Comparison of ENCODE assay signal across 9 cellular contexts in the genomic region with DNA sequence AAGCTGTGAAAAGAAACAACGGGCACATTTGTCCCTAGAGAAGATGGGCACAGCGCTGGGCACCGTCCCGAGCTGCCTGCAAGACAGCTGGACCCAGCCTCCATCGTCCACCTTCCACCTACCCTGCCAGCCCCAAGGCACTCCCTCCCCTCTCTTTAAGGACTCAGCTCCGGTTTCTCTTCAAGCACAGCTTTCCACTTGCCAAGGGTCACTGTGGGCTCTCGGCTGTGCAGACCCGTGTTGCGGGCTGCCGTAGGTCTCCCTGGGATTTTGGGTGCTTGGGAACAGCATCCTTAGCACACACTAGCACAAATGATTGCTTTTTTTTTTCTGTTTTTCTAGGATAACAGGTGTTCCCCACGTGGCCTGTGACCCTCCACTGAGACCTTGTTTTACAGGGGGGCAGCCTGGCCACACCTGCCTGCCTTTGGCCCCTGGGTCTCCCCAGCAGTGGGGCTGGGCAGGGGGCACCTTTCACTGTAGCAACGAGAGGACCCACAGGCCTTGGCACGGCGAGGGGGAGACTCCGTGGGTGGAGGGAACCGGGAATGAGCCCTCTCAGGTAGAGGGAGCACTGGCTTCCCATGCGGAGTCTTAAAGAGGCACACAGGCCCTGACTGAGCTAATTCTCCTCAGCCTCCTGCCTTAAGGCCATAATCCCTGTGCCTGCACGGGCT. TPM values are rescaled to one million over a fixed set of nuclear protein-coding genes. Genes with fewer than 3 reads are reported as not detected.
A peak's percentile ranks its signal among the peaks of the same experiment; 100 is the strongest.
DNase-seq lines count a peak whose midpoint lies in the region; ATAC-seq, FAIRE-seq and TF ChIP-seq lines count a peak whose summit lies in the region.
"Had no signal": no experiment of that assay in that cellular context is flagged by ENCODE, and none has a peak within 500 bp of the region (broad histone marks: within the 10 kb centered on the region; RNA-seq: fewer than 3 reads in every experiment).

No MANE protein-coding gene starts in this region.

- no peak overlapping the region for H4K5ac ChIP-seq in H1 (ENCODE audit: insufficient read length, low read depth, low read length)

- DNase-seq in D721Med (ENCODE audit: insufficient read length, low spot score) (peak; percentile 90), MV-4-11 (lab: John Stamatoyannopoulos, UW) (peak; percentile 16), H1 (ENCODE audit: low read depth in 1 of 2, low spot score in 2 of 2) (no peak), osteocyte (ENCODE audit: extremely low spot score, unreplicated experiment) (no peak), Ammon's horn (ENCODE audit: low spot score) (no peak), NCI-H446 treated with DMSO at 0.1 percent for 48 hours (lab: John Stamatoyannopoulos, UW) (no peak)

- peaks cover 23% of the 10 kb centered on the region for H3K4me1 Mint-ChIP-seq in osteocyte (ENCODE audit: unreplicated experiment)

- no peak overlapping the region for H2BK20ac ChIP-seq in H1 (ENCODE audit: low read length)

- POLR2A ChIA-PET in H1 (lab: Charles Lee; ENCODE audit: partially characterized antibody), result interaction anchor here (0.7 to 2.1 kb wide), 5 partner anchors 9 to 143 kb away, joined by 3 to 10 read pairs (median 3); no protein-coding TSS in a partner anchor

- H2BK12ac ChIP-seq in H1 (ENCODE audit: low read depth, low read length), result no peak overlapping the region

- no peak overlapping the region for H3K27ac ChIP-seq in H1 (ENCODE audit: low read depth, low read length)

- no peaks in the 10 kb centered on the region for H3K27me3 Mint-ChIP-seq in osteocyte (ENCODE audit: unreplicated experiment)

- H3K9ac ChIP-seq in H1 (replicated peaks in 1 of 4; ENCODE audit: extremely low read depth in 1 of 4, low read depth in 3 of 4, low read length in 3 of 4), result no peak overlapping the region; a peak in 1 of 7 replicates

- no peak overlapping the region for H2BK15ac ChIP-seq in H1 (ENCODE audit: low read length)

- no peak overlapping the region for H3K56ac ChIP-seq in H1 (replicated peaks; ENCODE audit: insufficient read length, low read depth, low read length)

- peaks cover 0 to 4% (median 0%) of the 10 kb centered on the region in 4 experiments; a peak in 1 of 8 replicates for H3K36me3 ChIP-seq in H1 (ENCODE audit: control insufficient read depth in 2 of 4, insufficient read depth in 4 of 4, low read length in 3 of 4)

- H3K27ac Mint-ChIP-seq in osteocyte (ENCODE audit: unreplicated experiment), result peak overlapping the region; percentile 18

- peak overlapping the region; percentile 49 to 93 (median 70); a peak in 5 of 8 replicates for H3K4me3 ChIP-seq in H1 (ENCODE audit: extremely low read depth in 1 of 4, insufficient read depth in 2 of 4, low read depth in 3 of 4, low read length in 4 of 4)

- H2AK5ac ChIP-seq in H1 (ENCODE audit: low read depth, low read length), result no peak overlapping the region

- H3K23ac ChIP-seq in H1 (ENCODE audit: insufficient read length), result no peak overlapping the region

- ATAC-seq in HG03025 (IDR thresholded peaks at IDR 0.05; ENCODE audit: low FRiP score, unreplicated experiment), result no peak
- no peak for ATAC-seq in HG03097 (IDR thresholded peaks at IDR 0.05; ENCODE audit: low FRiP score, unreplicated experiment)

- H3K4me3 Mint-ChIP-seq in osteocyte (ENCODE audit: unreplicated experiment), result peak overlapping the region; percentile 69

- no peak overlapping the region for H3K14ac ChIP-seq in H1 (ENCODE audit: insufficient read length)

- H4K91ac ChIP-seq in H1 (replicated peaks; ENCODE audit: insufficient read length, low read length), result no peak overlapping the region

- no peaks in the 10 kb centered on the region for H3K9me3 ChIP-seq in H1 (ENCODE audit: insufficient read depth in 2 of 2, low read depth in 1 of 2, low read length in 1 of 2)

- no peaks in the 10 kb centered on the region for H3K9me3 Mint-ChIP-seq in osteocyte (ENCODE audit: unreplicated experiment)

- peaks cover 0 to 12% of the 10 kb centered on the region in 2 experiments for H4K20me1 ChIP-seq in H1 (replicated peaks in 1 of 2; ENCODE audit: control insufficient read depth in 1 of 2, insufficient read depth in 2 of 2, low read length in 2 of 2)

- no peak for TF ChIP-seq POLR2A in H1 (IDR thresholded peaks at IDR 0.05; ENCODE audit: control extremely low read depth in 1 of 2, low read depth in 2 of 2, low read length in 2 of 2)

- peaks cover 5% of the 10 kb centered on the region; the same call in 1 of the 2 replicates for H3K23me2 ChIP-seq in H1 (ENCODE audit: low read depth, low read length)

- FAIRE-seq in D721Med (lab: Jason Lieb, UNC) (no peak), H1 (lab: Jason Lieb, UNC) (no peak)
- FAIRE-seq: islet of Langerhans had no signal

- no peak for TF ChIP-seq RAD21 in H1 (IDR thresholded peaks at IDR 0.05 in 1 of 2, conservative IDR thresholded peaks at IDR 0.05 in 1 of 2; ENCODE audit: low read depth in 2 of 2, low read length in 2 of 2)

- peaks cover 4% of the 10 kb centered on the region; the same call in 1 of the 2 replicates for H3K79me1 ChIP-seq in H1 (ENCODE audit: low read depth, low read length)

- no peak overlapping the region; the same call in 1 of the 2 replicates for H4K8ac ChIP-seq in H1 (ENCODE audit: extremely low read depth, insufficient read depth, low read length)

- H3K79me2 ChIP-seq in H1 (ENCODE audit: control insufficient read depth in 1 of 2, insufficient read depth in 2 of 2, low read length in 2 of 2), result no peaks in the 10 kb centered on the region; a peak in 1 of 4 replicates

- peaks cover 6% of the 10 kb centered on the region for H3K36me3 Mint-ChIP-seq in osteocyte (ENCODE audit: unreplicated experiment)

- WGBS in H1 (ENCODE audit: extremely low coverage in 1 of 2, insufficient coverage in 1 of 2, insufficient read length in 1 of 2, insufficient replicate concordance in 2 of 2, low coverage in 1 of 2, low lambda C conversion rate in 2 of 2, missing lambda C conversion rate in 1 of 2), 2 experiments, result 92% methylated on average over 15 of the region's 18 CpGs; no CpG with 5 or more reads in 1 of the 2 experiments

- TF ChIP-seq CTCF in D721Med (IDR thresholded peaks at IDR 0.05; ENCODE audit: insufficient read depth, missing control alignments), result no peak
- no peak for TF ChIP-seq CTCF in H1 (IDR thresholded peaks at IDR 0.05; ENCODE audit: control extremely low read depth in 1 of 3, insufficient read depth in 1 of 3, low read depth in 1 of 3, low read length in 3 of 3)
- TF ChIP-seq CTCF in osteocyte (IDR thresholded peaks at IDR 0.05), result no peak

- no peak overlapping the region for H2BK120ac ChIP-seq in H1 (replicated peaks; ENCODE audit: low read depth, low read length)

- no peak overlapping the region for H3K18ac ChIP-seq in H1 (ENCODE audit: extremely low read depth, low read length)

- no peak for TF ChIP-seq EP300 in H1 (IDR thresholded peaks at IDR 0.05; ENCODE audit: borderline replicate concordance in 1 of 2, low read depth in 2 of 2, low read length in 2 of 2)

- peak overlapping the region; percentile 77 to 81 for H3K4me2 ChIP-seq in H1 (ENCODE audit: insufficient read depth in 1 of 2, low read depth in 2 of 2, low read length in 2 of 2)

- H2AFZ ChIP-seq in H1 (ENCODE audit: low read length), result no peak overlapping the region

- no peak overlapping the region for H2BK5ac ChIP-seq in H1 (ENCODE audit: low read depth, low read length)

- H3K4ac ChIP-seq in H1 (replicated peaks; ENCODE audit: insufficient read length, low read depth, low read length), result no peak overlapping the region

- peaks cover 0 to 5% (median 3%) of the 10 kb centered on the region in 4 experiments; a peak in 5 of 7 replicates for H3K4me1 ChIP-seq in H1 (replicated peaks in 1 of 4; ENCODE audit: control insufficient read depth in 3 of 4, insufficient read depth in 4 of 4, low read length in 3 of 4)

- peaks cover 0 to 7% (median 3%) of the 10 kb centered on the region in 4 experiments; a peak in 3 of 7 replicates for H3K27me3 ChIP-seq in H1 (replicated peaks in 1 of 4; ENCODE audit: control insufficient read depth in 3 of 4, extremely low read depth in 1 of 4, insufficient read depth in 3 of 4, low read length in 3 of 4)

- CTCF ChIA-PET in H1 (lab: Charles Lee; ENCODE audit: partially characterized antibody), result interaction anchor here (0.7 to 2.4 kb wide), 6 partner anchors 26 to 257 kb away, joined by 3 to 7 read pairs (median 3); no protein-coding TSS in a partner anchor

TF ChIP-seq in H1, 55 proteins besides CTCF, POLR2A, EP300 and RAD21:
- TF ChIP-seq EZH2 (IDR thresholded peaks at IDR 0.05; ENCODE audit: low read depth, low read length, severe bottlenecking), result peak; percentile 13
- no peak for TF ChIP-seq RFX5 (IDR thresholded peaks at IDR 0.05; ENCODE audit: borderline replicate concordance, low read depth, low read length)
- TF ChIP-seq ASH2L (IDR thresholded peaks at IDR 0.05; ENCODE audit: low read length), result no peak

RNA-seq across cellular contexts. Expression of a gene that starts 1.4 kb away (rescaled TPM):
- total RNA-seq in H1 (2021; fragmentation: NEBNext Ultra II Directional; extraction: Animal tissue kit (Norgen Biotek cat#: 25700)), result 15.7 and 16.0 TPM in 2 replicates
- 24.3 and 28.9 TPM in 2 replicates for polyA plus RNA-seq in H1 (2011; rRNA removed)
- 22.9 TPM for polyA plus RNA-seq in H1 (2011; cell fraction: cytosol; rRNA removed)
- 23.5 TPM for polyA plus RNA-seq in H1 (2011; cell fraction: nucleus; rRNA removed)
- polyA plus RNA-seq in H1 (2012, experiment 1 of 2), result 8.5 to 14.9 TPM (median 13.4 TPM) in 4 replicates
- polyA plus RNA-seq in H1 (2012, experiment 2 of 2), result 13.4 TPM
- polyA plus RNA-seq in H1 (2013, experiment 1 of 2), result 9.5 TPM
- 7.9 TPM for polyA plus RNA-seq in H1 (2013, experiment 2 of 2)
- polyA minus RNA-seq in H1 (2011; rRNA and poly(A)+ RNA removed), result 5.7 and 6.4 TPM in 2 replicates
- polyA minus RNA-seq in H1 (2011; cell fraction: cytosol; rRNA and poly(A)+ RNA removed), result 7.2 TPM
- polyA minus RNA-seq in H1 (2011; cell fraction: nucleus; rRNA and poly(A)+ RNA removed), result 15.6 TPM
- 31.1 and 35.9 TPM in 2 replicates for total RNA-seq in osteocyte

RNA-seq across cellular contexts. Expression of a gene that starts 41.9 kb away (rescaled TPM):
- total RNA-seq in H1 (2021; fragmentation: NEBNext Ultra II Directional; extraction: Animal tissue kit (Norgen Biotek cat#: 25700)), result 18.4 and 22.8 TPM in 2 replicates
- polyA plus RNA-seq in H1 (2011; rRNA removed), result 10.0 and 19.8 TPM in 2 replicates
- 8.2 TPM for polyA plus RNA-seq in H1 (2011; cell fraction: cytosol; rRNA removed)
- polyA plus RNA-seq in H1 (2011; cell fraction: nucleus; rRNA removed), result 25.9 TPM
- 12.1 to 15.1 TPM (median 14.9 TPM) in 4 replicates for polyA plus RNA-seq in H1 (2012, experiment 1 of 2)
- polyA plus RNA-seq in H1 (2012, experiment 2 of 2), result 15.4 TPM
- 12.5 TPM for polyA plus RNA-seq in H1 (2013, experiment 1 of 2)
- 11.0 TPM for polyA plus RNA-seq in H1 (2013, experiment 2 of 2)
- polyA minus RNA-seq in H1 (2011; rRNA and poly(A)+ RNA removed), result 9.6 and 11.6 TPM in 2 replicates
- polyA minus RNA-seq in H1 (2011; cell fraction: cytosol; rRNA and poly(A)+ RNA removed), result 15.8 TPM
- 25.5 TPM for polyA minus RNA-seq in H1 (2011; cell fraction: nucleus; rRNA and poly(A)+ RNA removed)
- total RNA-seq in osteocyte, result 24.4 and 29.0 TPM in 2 replicates

Comparison
In these comparisons a context has a peak if more than half of its experiments do, and no peak if none do; other contexts are left out.
1. DNase-seq: peak in D721Med (single experiment) and MV-4-11 (single experiment); none in H1 (0 of 2), osteocyte (single experiment), Ammon's horn (single experiment) and NCI-H446 treated with DMSO at 0.1 percent for 48 hours (single experiment).